In genomic region chr10:112388548-112388947, GRCh38 we compare ENCODE assay signal across 12 cellular contexts. TPM values are rescaled to one million over a fixed set of nuclear protein-coding genes. Genes with fewer than 3 reads are reported as not detected.
DNase-seq lines count a peak whose midpoint lies in the region; ATAC-seq and TF ChIP-seq lines count a peak whose summit lies in the region.
"Had no signal": no experiment of that assay in that cellular context is flagged by ENCODE, and none has a peak within 500 bp of the region (broad histone marks: within the 10 kb centered on the region; RNA-seq: fewer than 3 reads in every experiment).

No MANE protein-coding gene starts in this region.

- no peak for TF ChIP-seq POLR2A in breast epithelium (IDR thresholded peaks at IDR 0.05)
- no peak for TF ChIP-seq POLR2A in right lobe of liver (IDR thresholded peaks at IDR 0.05)
- no peak for TF ChIP-seq POLR2A in transverse colon (IDR thresholded peaks at IDR 0.05)

- no peak overlapping the region for H3K4me3 Mint-ChIP-seq in MCF 10A (ENCODE audit: unreplicated experiment)
- H3K4me3 Mint-ChIP-seq in activated T-helper 1 cell treated with anti-CD3 and anti-CD28 coated beads, Interleukin-12 subunit alpha, Interleukin-12 subunit beta, Interleukin-2, Interleukin-4 antibody, amounts not matched to agents 30 ng/mL and 10 ng/mL and 1 ng/mL, durations not matched to agents 14 hours and 24 hours and 36 hours, result no peak overlapping the region

- H3K9me3 ChIP-seq in breast epithelium (no peaks in the 10 kb centered on the region), right lobe of liver (no peaks in the 10 kb centered on the region), transverse colon (no peaks in the 10 kb centered on the region)

- H3K9me3 Mint-ChIP-seq in MCF 10A (ENCODE audit: unreplicated experiment), result no peaks in the 10 kb centered on the region
- H3K9me3 Mint-ChIP-seq in activated T-helper 1 cell treated with anti-CD3 and anti-CD28 coated beads, Interleukin-12 subunit alpha, Interleukin-12 subunit beta, Interleukin-2, Interleukin-4 antibody, amounts not matched to agents 30 ng/mL and 10 ng/mL and 1 ng/mL, durations not matched to agents 14 hours and 24 hours and 36 hours, result no peaks in the 10 kb centered on the region

- H3K4me1 ChIP-seq in breast epithelium, result no peaks in the 10 kb centered on the region
- H3K4me1 ChIP-seq in right lobe of liver, result peaks cover 0 to 71% (median 34%) of the 10 kb centered on the region in 4 donors
- peaks cover 8 to 96% (median 61%) of the 10 kb centered on the region in 4 donors for H3K4me1 ChIP-seq in transverse colon

- H3K27me3 ChIP-seq in breast epithelium (no peaks in the 10 kb centered on the region), right lobe of liver (no peaks in the 10 kb centered on the region), transverse colon (no peaks in the 10 kb centered on the region)

- CTCF ChIA-PET in MCF 10A (lab: Yijun Ruan, JAX), result no interaction called here

- ATAC-seq in right lobe of liver, result peak; percentile 26 to 52 (median 48)
- ATAC-seq in HG03571 (IDR thresholded peaks at IDR 0.05; ENCODE audit: unreplicated experiment), result no peak

- no peaks in the 10 kb centered on the region for H3K36me3 Mint-ChIP-seq in MCF 10A (ENCODE audit: insufficient read depth, unreplicated experiment)
- H3K36me3 Mint-ChIP-seq in activated T-helper 1 cell treated with anti-CD3 and anti-CD28 coated beads, Interleukin-12 subunit alpha, Interleukin-12 subunit beta, Interleukin-2, Interleukin-4 antibody, amounts not matched to agents 30 ng/mL and 10 ng/mL and 1 ng/mL, durations not matched to agents 14 hours and 24 hours and 36 hours (ENCODE audit: low read depth), result peaks cover 24% of the 10 kb centered on the region

- in situ Hi-C loops in transverse colon (cut with MboI; ENCODE audit: low pct_ligation_motif_present in 1 of 4, low pct_unique_long_range_greater_than_20kb in 1 of 4, low sequenced_read_pairs in 3 of 4), result no loop called here

- H3K4me3 ChIP-seq in breast epithelium, result no peak overlapping the region
- H3K4me3 ChIP-seq in right lobe of liver, result no peak overlapping the region
- H3K4me3 ChIP-seq in transverse colon, result no peak overlapping the region

- intact Hi-C loops in MCF 10A (cut with micrococcal nuclease), result no loop called here
- intact Hi-C loops in breast epithelium (cut with DNase I; ENCODE audit: low total_unique reads), result no loop called here
- intact Hi-C loops in activated T-helper 1 cell treated with anti-CD3 and anti-CD28 coated beads, Interleukin-12 subunit alpha, Interleukin-12 subunit beta, Interleukin-2, Interleukin-4 antibody, amounts not matched to agents 30 ng/mL and 10 ng/mL and 1 ng/mL, durations not matched to agents 14 hours and 24 hours and 36 hours (cut with micrococcal nuclease), result loop anchor here (5.0 to 10.0 kb wide), 2 partner anchors 1466 to 1961 kb away; partner anchors contain the start of genes DCLRE1A and NHLRC2
- intact Hi-C loops in right lobe of liver (cut with DNase I), result no loop called here
- intact Hi-C loops in transverse colon (cut with DNase I; ENCODE audit: low total_unique reads), result no loop called here

- POLR2A ChIA-PET in MCF 10A (lab: Yijun Ruan, JAX), result no interaction called here

- peaks cover 16% of the 10 kb centered on the region for H3K4me1 Mint-ChIP-seq in MCF 10A (ENCODE audit: insufficient read depth, unreplicated experiment)
- peaks cover 68% of the 10 kb centered on the region for H3K4me1 Mint-ChIP-seq in activated T-helper 1 cell treated with anti-CD3 and anti-CD28 coated beads, Interleukin-12 subunit alpha, Interleukin-12 subunit beta, Interleukin-2, Interleukin-4 antibody, amounts not matched to agents 30 ng/mL and 10 ng/mL and 1 ng/mL, durations not matched to agents 14 hours and 24 hours and 36 hours (ENCODE audit: low read depth)

- no peak for DNase-seq in MCF 10A (ENCODE audit: unreplicated experiment)
- no peak for DNase-seq in breast epithelium (ENCODE audit: low spot score in 2 of 2)
- no peak for DNase-seq in activated T-helper 1 cell treated with anti-CD3 and anti-CD28 coated beads, Interleukin-12 subunit alpha, Interleukin-12 subunit beta, Interleukin-2, Interleukin-4 antibody, amounts not matched to agents 30 ng/mL and 10 ng/mL and 1 ng/mL, durations not matched to agents 14 hours and 24 hours and 36 hours (ENCODE audit: low spot score)
- DNase-seq in right lobe of liver, result no peak
- no peak for DNase-seq in transverse colon
- DNase-seq in HuH-7.5 (ENCODE audit: low spot score), result no peak
- DNase-seq in stimulated activated naive CD4-positive, alpha-beta T cell (lab: John Stamatoyannopoulos, UW), result no peak
- DNase-seq: activated CD4-positive, alpha-beta T cell treated with anti-CD3 and anti-CD28 coated beads, Interleukin-2, amount 50 U/mL, for 1 hour; mammary epithelial cell; NCI-H1694 treated with DMSO at 0.1 percent for 48 hours; NCI-H510A had no signal

- H3K27ac Mint-ChIP-seq in MCF 10A (ENCODE audit: low read depth, unreplicated experiment), result peak overlapping the region; percentile 7
- peak overlapping the region; percentile 88 for H3K27ac Mint-ChIP-seq in activated T-helper 1 cell treated with anti-CD3 and anti-CD28 coated beads, Interleukin-12 subunit alpha, Interleukin-12 subunit beta, Interleukin-2, Interleukin-4 antibody, amounts not matched to agents 30 ng/mL and 10 ng/mL and 1 ng/mL, durations not matched to agents 14 hours and 24 hours and 36 hours

- TF ChIP-seq EP300 in transverse colon (IDR thresholded peaks at IDR 0.05; ENCODE audit: low read depth), result no peak

- H3K36me3 ChIP-seq in breast epithelium (no peaks in the 10 kb centered on the region), right lobe of liver (no peaks in the 10 kb centered on the region), transverse colon (no peaks in the 10 kb centered on the region)

- H3K27me3 Mint-ChIP-seq in MCF 10A (ENCODE audit: insufficient read depth, unreplicated experiment), result no peaks in the 10 kb centered on the region
- no peaks in the 10 kb centered on the region for H3K27me3 Mint-ChIP-seq in activated T-helper 1 cell treated with anti-CD3 and anti-CD28 coated beads, Interleukin-12 subunit alpha, Interleukin-12 subunit beta, Interleukin-2, Interleukin-4 antibody, amounts not matched to agents 30 ng/mL and 10 ng/mL and 1 ng/mL, durations not matched to agents 14 hours and 24 hours and 36 hours (ENCODE audit: insufficient read depth)

- 13% methylated on average over 2 of the region's 2 CpGs for WGBS in right lobe of liver (ENCODE audit: insufficient coverage, low coverage, low lambda C conversion rate, missing lambda C conversion rate)
- 38 to 44% methylated on average over 2 of the region's 2 CpGs for WGBS in transverse colon (ENCODE audit: low coverage in 1 of 2), 2 donors

- TF ChIP-seq CTCF in MCF 10A (IDR thresholded peaks at IDR 0.05; ENCODE audit: unreplicated experiment) (no peak), breast epithelium (IDR thresholded peaks at IDR 0.05) (no peak), right lobe of liver (IDR thresholded peaks at IDR 0.05) (no peak), transverse colon (IDR thresholded peaks at IDR 0.05) (no peak)

- H3K27ac ChIP-seq in breast epithelium, result peak overlapping the region in 1 of 2 donors; percentile 25
- peak overlapping the region; percentile 38 to 45 (median 43) for H3K27ac ChIP-seq in right lobe of liver
- H3K27ac ChIP-seq in transverse colon, result peak overlapping the region; percentile 75 to 85 (median 76)

- no TSS peak for BruUV-seq in MCF 10A (replicated peaks; lab: Mats Ljungman, UMichigan)

RNA-seq across cellular contexts. Expression of gene ACSL5, which starts 14.6 kb away (rescaled TPM):
- total RNA-seq in MCF 10A (2022) (0.12 and 0.68 TPM in 2 replicates), breast epithelium (10 to 100 TPM; 13.3 to 31.8 (median 15.8) TPM), right lobe of liver (10 to 100 TPM; 35.1 to 92.4 (median 73.8) TPM), transverse colon (100 to 1,000 TPM in 3 of 4 donors, 10 to 100 TPM in 1; 91.6 to 315 (median 178) TPM)
- 46.7 and 50.7 TPM in 2 replicates for total RNA-seq in activated T-helper 1 cell treated with anti-CD3 and anti-CD28 coated beads, Interleukin-12 subunit alpha, Interleukin-12 subunit beta, Interleukin-2, Interleukin-4 antibody, amounts not matched to agents 30 ng/mL and 10 ng/mL and 1 ng/mL, durations not matched to agents 14 hours and 24 hours and 36 hours

RNA-seq across cellular contexts. Expression of gene ZDHHC6, which starts 58.2 kb away (rescaled TPM):
- 25.9 and 26.3 TPM in 2 replicates for total RNA-seq in MCF 10A (2022)
- total RNA-seq in breast epithelium, result 10 to 100 TPM; 27.4 to 34.5 (median 32.1) TPM
- 51.9 and 52.6 TPM in 2 replicates for total RNA-seq in activated T-helper 1 cell treated with anti-CD3 and anti-CD28 coated beads, Interleukin-12 subunit alpha, Interleukin-12 subunit beta, Interleukin-2, Interleukin-4 antibody, amounts not matched to agents 30 ng/mL and 10 ng/mL and 1 ng/mL, durations not matched to agents 14 hours and 24 hours and 36 hours
- 10 to 100 TPM; 12.2 to 23.0 (median 16.0) TPM for total RNA-seq in right lobe of liver
- 10 to 100 TPM; 13.1 to 46.4 (median 24.6) TPM for total RNA-seq in transverse colon

RNA-seq across cellular contexts. Expression of gene VTI1A, which starts 58.5 kb away (rescaled TPM):
- total RNA-seq in MCF 10A (2022) (44.4 and 58.1 TPM in 2 replicates), breast epithelium (10 to 100 TPM; 53.7 to 65.6 (median 59.2) TPM), right lobe of liver (10 to 100 TPM; 11.2 to 26.2 (median 12.3) TPM), transverse colon (100 to 1,000 TPM in 3 of 4 donors, 10 to 100 TPM in 1; 65.8 to 211 (median 149) TPM)
- total RNA-seq in activated T-helper 1 cell treated with anti-CD3 and anti-CD28 coated beads, Interleukin-12 subunit alpha, Interleukin-12 subunit beta, Interleukin-2, Interleukin-4 antibody, amounts not matched to agents 30 ng/mL and 10 ng/mL and 1 ng/mL, durations not matched to agents 14 hours and 24 hours and 36 hours, result 39.4 and 39.9 TPM in 2 replicates
